In the genomic region with DNA sequence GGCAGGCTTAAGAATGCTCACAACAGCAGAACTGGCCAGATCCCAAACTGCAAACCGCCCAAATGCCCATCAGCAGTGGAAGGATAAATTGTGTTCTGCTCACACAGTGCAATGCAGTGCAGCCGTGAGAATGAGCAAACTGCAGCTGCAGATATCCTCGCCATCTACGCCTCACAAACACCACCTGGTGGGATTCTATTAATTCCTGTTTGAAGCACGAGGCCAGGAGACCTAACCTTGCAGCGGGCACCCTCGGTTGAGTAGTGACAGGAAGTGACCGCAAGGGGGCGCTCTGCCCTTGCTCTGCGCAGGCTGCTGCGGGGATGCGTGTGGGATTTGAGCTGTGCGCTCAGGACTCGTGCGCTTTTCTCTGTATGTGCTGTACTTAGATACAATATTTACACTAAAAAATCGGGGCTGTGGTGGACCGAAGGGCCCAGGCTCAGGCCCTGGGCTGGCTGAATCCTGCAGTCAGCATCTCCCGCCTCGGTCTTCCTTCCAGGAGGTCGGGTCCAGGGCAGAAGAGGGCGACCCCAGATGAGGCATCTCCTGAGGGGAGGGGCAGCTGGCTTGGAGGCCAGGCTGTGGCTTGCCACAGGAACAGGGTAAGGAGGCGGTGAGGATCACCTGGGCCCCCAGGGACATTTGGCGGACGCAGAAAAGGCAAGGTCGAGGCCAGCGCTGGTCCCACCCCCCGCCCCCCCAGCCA, we compare ENCODE assay signal across 9 cellular contexts. TPM values are rescaled to one million over a fixed set of nuclear protein-coding genes. Genes with fewer than 3 reads are reported as not detected.
DNase-seq lines count a peak whose midpoint lies in the region; ATAC-seq lines count a peak whose summit lies in the region.
"Had no signal": no experiment of that assay in that cellular context is flagged by ENCODE, and none has a peak within 500 bp of the region (broad histone marks: within the 10 kb centered on the region; RNA-seq: fewer than 3 reads in every experiment).

No MANE protein-coding gene starts in this region.

- H3K27ac Mint-ChIP-seq in activated CD4-positive, alpha-beta memory T cell treated with anti-CD3 and anti-CD28 coated beads for 36 hours: no peak overlapping the region
- H3K27ac Mint-ChIP-seq: T-helper 1 cell treated with Interleukin-12 subunit alpha and Interleukin-12 subunit beta and Interleukin-4 antibody, amounts not matched to agents 30 μg/mL and 1 μg/mL, for 36 hours had no signal

- H3K9me3 Mint-ChIP-seq in activated CD4-positive, alpha-beta memory T cell treated with anti-CD3 and anti-CD28 coated beads for 36 hours: no peaks in the 10 kb centered on the region
- H3K9me3 Mint-ChIP-seq: T-helper 1 cell treated with Interleukin-12 subunit alpha and Interleukin-12 subunit beta and Interleukin-4 antibody, amounts not matched to agents 30 μg/mL and 1 μg/mL, for 36 hours had no signal

- POLR2A ChIA-PET in activated CD4-positive, alpha-beta memory T cell treated with anti-CD3 and anti-CD28 coated beads for 36 hours (lab: Charles Lee): no interaction called here

- intact Hi-C loops in activated CD4-positive, alpha-beta memory T cell treated with anti-CD3 and anti-CD28 coated beads for 36 hours (cut with micrococcal nuclease): loop anchor here (1.0 to 10.0 kb wide), 5 partner anchors 42 to 852 kb away; a partner anchor contains a TSS

- H3K36me3 Mint-ChIP-seq in activated CD4-positive, alpha-beta memory T cell treated with anti-CD3 and anti-CD28 coated beads for 36 hours: no peaks in the 10 kb centered on the region

- peaks cover 12% of the 10 kb centered on the region for H3K27me3 Mint-ChIP-seq in activated CD4-positive, alpha-beta memory T cell treated with anti-CD3 and anti-CD28 coated beads for 36 hours

- H3K4me1 Mint-ChIP-seq in activated CD4-positive, alpha-beta memory T cell treated with anti-CD3 and anti-CD28 coated beads for 36 hours (ENCODE audit: low read depth): peaks cover 3% of the 10 kb centered on the region

- no peak overlapping the region for H3K4me3 Mint-ChIP-seq in activated CD4-positive, alpha-beta memory T cell treated with anti-CD3 and anti-CD28 coated beads for 36 hours
- H3K4me3 Mint-ChIP-seq: T-helper 1 cell treated with Interleukin-12 subunit alpha and Interleukin-12 subunit beta and Interleukin-4 antibody, amounts not matched to agents 30 μg/mL and 1 μg/mL, for 36 hours had no signal

- CTCF ChIA-PET in activated CD4-positive, alpha-beta memory T cell treated with anti-CD3 and anti-CD28 coated beads for 36 hours (lab: Charles Lee): interaction anchor here (0.5 to 8.1 kb wide), 55 partner anchors 8 to 753 kb away, joined by 3 to 173 read pairs (median 4); a partner anchor contains a TSS

- DNase-seq in CD1c-positive myeloid dendritic cell (ENCODE audit: extremely low spot score): peak; percentile 90
- DNase-seq in NCI-H69 (lab: John Stamatoyannopoulos, UW): peak; percentile 73
- DNase-seq in activated CD4-positive, alpha-beta memory T cell treated with anti-CD3 and anti-CD28 coated beads for 36 hours: peak; percentile 89
- peak; percentile 92 for DNase-seq in ecto neural progenitor cell (ENCODE audit: low spot score)
- DNase-seq in lung microvascular endothelial cell (ENCODE audit: low read depth in 2 of 2): peak; percentile 81 to 89
- DNase-seq in stimulated activated CD8-positive, alpha-beta memory T cell treated with anti-CD3 and anti-CD28 coated beads, Interleukin-12 subunit alpha, Interleukin-12 subunit beta, amount 100 ng/mL, for 4 hours (ENCODE audit: low read depth): peak; percentile 55

- ATAC-seq in GM19395 (IDR thresholded peaks at IDR 0.05; ENCODE audit: unreplicated experiment): peak; percentile 86
- ATAC-seq in HG03521 (IDR thresholded peaks at IDR 0.05; ENCODE audit: unreplicated experiment): peak; percentile 63

RNA-seq across cellular contexts. Expression of a gene that starts 19.8 kb away (rescaled TPM):
- total RNA-seq in activated CD4-positive, alpha-beta memory T cell treated with anti-CD3 and anti-CD28 coated beads for 36 hours: 100 to 1,000 TPM; 176 to 181 TPM
- total RNA-seq in lung microvascular endothelial cell: 314 and 317 TPM in 2 replicates

Comparison
In these comparisons a context has a peak if more than half of its experiments do, and no peak if none do; other contexts are left out.
1. Peak in every context shown above with its lines: DNase-seq and ATAC-seq.